In genomic region chr4:26141101-26141830, GRCh38 we compare ENCODE assay signal across 10 cellular contexts.
DNase-seq lines count a peak whose midpoint lies in the region; ATAC-seq and TF ChIP-seq lines count a peak whose summit lies in the region.
"Had no signal": no experiment of that assay in that cellular context is flagged by ENCODE, and none has a peak within 500 bp of the region (broad histone marks: within the 10 kb centered on the region; RNA-seq: fewer than 3 reads in every experiment).

No MANE protein-coding gene starts in this region.

- H3K9me2 ChIP-seq in MM.1S (replicated peaks; ENCODE audit: insufficient read depth, low read length), result no peaks in the 10 kb centered on the region

- TF ChIP-seq CTCF in Peyer's patch (IDR thresholded peaks at IDR 0.05) (no peak), osteocyte (IDR thresholded peaks at IDR 0.05) (no peak), MM.1S (IDR thresholded peaks at IDR 0.05; ENCODE audit: low read length) (no peak)

- no peak for TF ChIP-seq POLR2A in Peyer's patch (IDR thresholded peaks at IDR 0.05)

- peak overlapping the region; percentile 96 for H3K27ac Mint-ChIP-seq in osteocyte (ENCODE audit: unreplicated experiment)
- H3K27ac Mint-ChIP-seq: CD4-positive, alpha-beta T cell had no signal

- H3F3A ChIP-seq in MM.1S (ENCODE audit: insufficient read depth, low read length), result no peaks in the 10 kb centered on the region

- no peak overlapping the region for H3K9ac ChIP-seq in BLaER1
- H3K9ac ChIP-seq in MM.1S (ENCODE audit: low read length), result no peak overlapping the region

- H3K79me2 ChIP-seq in MM.1S (ENCODE audit: low read length), result no peaks in the 10 kb centered on the region

- H3K4me1 Mint-ChIP-seq in osteocyte (ENCODE audit: unreplicated experiment), result peaks cover 61% of the 10 kb centered on the region

- ATAC-seq in HG03432 (IDR thresholded peaks at IDR 0.05; ENCODE audit: unreplicated experiment), result no peak

- H3K4me3 ChIP-seq in BLaER1 (no peak overlapping the region), Peyer's patch (no peak overlapping the region), MM.1S (ENCODE audit: low read length) (no peak overlapping the region)
- H3K4me3 ChIP-seq: SJSA1 had no signal

- DNase-seq in Peyer's patch, result no peak
- peak; percentile 9 for DNase-seq in fibroblast of gingiva (ENCODE audit: low read depth)
- DNase-seq in osteocyte (ENCODE audit: extremely low spot score, unreplicated experiment), result no peak
- no peak for DNase-seq in MM.1S
- no peak for DNase-seq in kidney tubule cell (ENCODE audit: low spot score)
- no peak for DNase-seq in effector CD8-positive, alpha-beta T cell (lab: John Stamatoyannopoulos, UW)
- DNase-seq: CD4-positive, alpha-beta T cell had no signal

- no peak overlapping the region for H3K27ac ChIP-seq in BLaER1
- peak overlapping the region; percentile 58 to 77 (median 66) for H3K27ac ChIP-seq in Peyer's patch
- no peak overlapping the region for H3K27ac ChIP-seq in MM.1S (ENCODE audit: low read length)
- H3K27ac ChIP-seq: SJSA1 had no signal

- H3K9me3 Mint-ChIP-seq in osteocyte (ENCODE audit: unreplicated experiment), result no peaks in the 10 kb centered on the region
- H3K9me3 Mint-ChIP-seq: CD4-positive, alpha-beta T cell had no signal

- H3K4me2 ChIP-seq in BLaER1 (peak overlapping the region; percentile 57), MM.1S (ENCODE audit: low read depth, low read length) (no peak overlapping the region)

- no peaks in the 10 kb centered on the region for H3K9me3 ChIP-seq in BLaER1
- H3K9me3 ChIP-seq in Peyer's patch, result no peaks in the 10 kb centered on the region
- no peaks in the 10 kb centered on the region for H3K9me3 ChIP-seq in MM.1S (replicated peaks; ENCODE audit: insufficient read depth, low read length)
- H3K9me3 ChIP-seq: SJSA1 had no signal

- H3K27me3 Mint-ChIP-seq in osteocyte (ENCODE audit: unreplicated experiment), result no peaks in the 10 kb centered on the region
- H3K27me3 Mint-ChIP-seq: CD4-positive, alpha-beta T cell had no signal

- H4K20me1 ChIP-seq in BLaER1 (no peaks in the 10 kb centered on the region), MM.1S (ENCODE audit: insufficient read depth, low read length) (no peaks in the 10 kb centered on the region)

- no peak overlapping the region for H2AFZ ChIP-seq in MM.1S (ENCODE audit: low read length)

- peak overlapping the region; percentile 29 for H3K4me3 Mint-ChIP-seq in osteocyte (ENCODE audit: unreplicated experiment)
- H3K4me3 Mint-ChIP-seq: CD4-positive, alpha-beta T cell had no signal

- no peaks in the 10 kb centered on the region for H3K27me3 ChIP-seq in BLaER1
- no peaks in the 10 kb centered on the region for H3K27me3 ChIP-seq in Peyer's patch
- no peaks in the 10 kb centered on the region for H3K27me3 ChIP-seq in MM.1S (replicated peaks; ENCODE audit: insufficient read depth, low read length)
- H3K27me3 ChIP-seq: SJSA1 had no signal

- H3K4me1 ChIP-seq in BLaER1 (peaks cover 13% of the 10 kb centered on the region; the same call in 1 of the 2 replicates), Peyer's patch (peaks cover 0 to 3% (median 0%) of the 10 kb centered on the region in 4 donors), MM.1S (ENCODE audit: low read length) (no peaks in the 10 kb centered on the region)
- H3K4me1 ChIP-seq: SJSA1 had no signal

- H3K36me3 Mint-ChIP-seq in osteocyte (ENCODE audit: unreplicated experiment), result no peaks in the 10 kb centered on the region

- H3K36me3 ChIP-seq in BLaER1, result no peaks in the 10 kb centered on the region
- H3K36me3 ChIP-seq in Peyer's patch, result no peaks in the 10 kb centered on the region
- no peaks in the 10 kb centered on the region for H3K36me3 ChIP-seq in MM.1S (replicated peaks; ENCODE audit: insufficient read depth, low read length)
- H3K36me3 ChIP-seq: SJSA1 had no signal

Comparison
In these comparisons a context has a peak if more than half of its experiments do, and no peak if none do; other contexts are left out.
1. H3K27ac ChIP-seq: peak in Peyer's patch (4 of 4); none in BLaER1 (single experiment) and MM.1S (single experiment).